Comparison of ENCODE assay signal across 8 cellular contexts in genomic region chr6:26033132-26033941, GRCh38. TPM values are rescaled to one million over a fixed set of nuclear protein-coding genes. Genes with fewer than 3 reads are reported as not detected.
A peak's percentile ranks its signal among the peaks of the same experiment; 100 is the strongest.
DNase-seq lines count a peak whose midpoint lies in the region; ATAC-seq and TF ChIP-seq lines count a peak whose summit lies in the region.

No MANE protein-coding gene starts in this region.

- intact Hi-C loops in left ventricle myocardium inferior (cut with micrococcal nuclease), result no loop called here

- peak overlapping the region; percentile 89 for H3K27ac ChIP-seq in left ventricle myocardium inferior (replicated peaks)

- H3K9me3 ChIP-seq in left ventricle myocardium inferior (replicated peaks), result no peaks in the 10 kb centered on the region

- TF ChIP-seq CTCF in left ventricle myocardium inferior (IDR thresholded peaks at IDR 0.05; ENCODE audit: borderline replicate concordance), result no peak

- ATAC-seq in HG02759 (IDR thresholded peaks at IDR 0.05; ENCODE audit: unreplicated experiment), result peak; percentile 64
- peak; percentile 81 for ATAC-seq in SK-N-SH treated with all-trans-retinoic acid at 6 μM for 48 hours

- no peaks in the 10 kb centered on the region for H3K36me3 ChIP-seq in left ventricle myocardium inferior

- peak overlapping the region; percentile 70 for H3K4me3 ChIP-seq in left ventricle myocardium inferior

- peak; percentile 20 for DNase-seq in NCI-H2107 treated with DMSO at 0.1 percent for 48 hours (lab: John Stamatoyannopoulos, UW; ENCODE audit: unreplicated experiment)
- no peak for DNase-seq in NCI-H2107 (lab: John Stamatoyannopoulos, UW)
- DNase-seq in NCI-H1048 (lab: John Stamatoyannopoulos, UW), result peak; percentile 83
- peak in 52 of 58 donors; percentile 5 to 88 (median 42) for DNase-seq in anterior cingulate cortex (lab: John Stamatoyannopoulos, UW)
- peak; percentile 42 for DNase-seq in left ventricle myocardium inferior
- DNase-seq in pons (ENCODE audit: low spot score), result peak; percentile 97

- H3K27me3 ChIP-seq in left ventricle myocardium inferior (ENCODE audit: low read depth), result no peaks in the 10 kb centered on the region

- H3K4me1 ChIP-seq in left ventricle myocardium inferior, result peaks cover 25% of the 10 kb centered on the region

TF ChIP-seq in SK-N-SH treated with all-trans-retinoic acid at 6 μM for 48 hours, 23 proteins besides CTCF, POLR2A, EP300 and RAD21:
- TF ChIP-seq, protein P1, sequence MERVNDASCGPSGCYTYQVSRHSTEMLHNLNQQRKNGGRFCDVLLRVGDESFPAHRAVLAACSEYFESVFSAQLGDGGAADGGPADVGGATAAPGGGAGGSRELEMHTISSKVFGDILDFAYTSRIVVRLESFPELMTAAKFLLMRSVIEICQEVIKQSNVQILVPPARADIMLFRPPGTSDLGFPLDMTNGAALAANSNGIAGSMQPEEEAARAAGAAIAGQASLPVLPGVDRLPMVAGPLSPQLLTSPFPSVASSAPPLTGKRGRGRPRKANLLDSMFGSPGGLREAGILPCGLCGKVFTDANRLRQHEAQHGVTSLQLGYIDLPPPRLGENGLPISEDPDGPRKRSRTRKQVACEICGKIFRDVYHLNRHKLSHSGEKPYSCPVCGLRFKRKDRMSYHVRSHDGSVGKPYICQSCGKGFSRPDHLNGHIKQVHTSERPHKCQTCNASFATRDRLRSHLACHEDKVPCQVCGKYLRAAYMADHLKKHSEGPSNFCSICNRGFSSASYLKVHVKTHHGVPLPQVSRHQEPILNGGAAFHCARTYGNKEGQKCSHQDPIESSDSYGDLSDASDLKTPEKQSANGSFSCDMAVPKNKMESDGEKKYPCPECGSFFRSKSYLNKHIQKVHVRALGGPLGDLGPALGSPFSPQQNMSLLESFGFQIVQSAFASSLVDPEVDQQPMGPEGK (CRISPR knock-in tag; IDR thresholded peaks at IDR 0.05; ENCODE audit: borderline replicate concordance), result 0 out of 2 replicates have a peak, but pooled peaks have one; percentile 1
- TF ChIP-seq CSDC2 (CRISPR knock-in tag; IDR thresholded peaks at IDR 0.05) (0 out of 2 replicates have a peak, but pooled peaks have one; percentile 17), SNAI2 (CRISPR knock-in tag; IDR thresholded peaks at IDR 0.05) (no peak)
- TF ChIP-seq, protein P2, sequence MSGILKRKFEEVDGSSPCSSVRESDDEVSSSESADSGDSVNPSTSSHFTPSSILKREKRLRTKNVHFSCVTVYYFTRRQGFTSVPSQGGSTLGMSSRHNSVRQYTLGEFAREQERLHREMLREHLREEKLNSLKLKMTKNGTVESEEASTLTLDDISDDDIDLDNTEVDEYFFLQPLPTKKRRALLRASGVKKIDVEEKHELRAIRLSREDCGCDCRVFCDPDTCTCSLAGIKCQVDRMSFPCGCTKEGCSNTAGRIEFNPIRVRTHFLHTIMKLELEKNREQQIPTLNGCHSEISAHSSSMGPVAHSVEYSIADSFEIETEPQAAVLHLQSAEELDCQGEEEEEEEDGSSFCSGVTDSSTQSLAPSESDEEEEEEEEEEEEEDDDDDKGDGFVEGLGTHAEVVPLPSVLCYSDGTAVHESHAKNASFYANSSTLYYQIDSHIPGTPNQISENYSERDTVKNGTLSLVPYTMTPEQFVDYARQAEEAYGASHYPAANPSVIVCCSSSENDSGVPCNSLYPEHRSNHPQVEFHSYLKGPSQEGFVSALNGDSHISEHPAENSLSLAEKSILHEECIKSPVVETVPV (CRISPR knock-in tag; IDR thresholded peaks at IDR 0.05), result peak; percentile 86; the same call in 1 of the 2 replicates

RNA-seq across cellular contexts. Expression of gene HFE, which starts 53.9 kb away (rescaled TPM):
- total RNA-seq in left ventricle myocardium inferior, result 3.4 TPM
